26 cellular contexts compared by ENCODE assay signal in genomic region chr20:62314339-62314638, GRCh38. TPM values are rescaled to one million over a fixed set of nuclear protein-coding genes. Genes with fewer than 3 reads are reported as not detected.
"Had no signal": no experiment of that assay in that cellular context is flagged by ENCODE, and none has a peak within 500 bp of the region (broad histone marks: within the 10 kb centered on the region; RNA-seq: fewer than 3 reads in every experiment).

No MANE protein-coding gene starts in this region.

- H3K4me1 ChIP-seq: left lung, pancreas, prostate gland, tibial nerve had no signal

- H3K27ac ChIP-seq: left lung, pancreas, prostate gland, skin epidermis, tibial nerve, vagina had no signal

- H3K27me3 ChIP-seq: left lung, pancreas, tibial nerve, vagina had no signal

- H3K9me3 ChIP-seq: left lung, mucosa of descending colon, pancreas, prostate gland, tibial nerve, vagina had no signal

- H3K4me3 ChIP-seq: left lung, lung, mucosa of descending colon, pancreas, prostate gland, skin epidermis, tibial nerve, vagina had no signal

- ATAC-seq: left colon; left lung; mucosa of descending colon; naive thymus-derived CD4-positive, alpha-beta T cell; natural killer cell treated with Interleukin-12 subunit alpha and Interleukin-12 subunit beta and Interleukin-15 and Interleukin-18, amount 100 ng/mL, for 72 hours; pancreas; right cardiac atrium; sciatic nerve; stimulated activated naive CD8-positive, alpha-beta T cell treated with anti-CD3 and anti-CD28 coated beads, Interleukin-15, amount 100 ng/mL, for 72 hours had no signal

- DNase-seq: hypothalamus; immature natural killer cell; kidney; left colon; left lung; midbrain; mucosa of descending colon; naive thymus-derived CD4-positive, alpha-beta T cell; nucleus accumbens; pancreas; posterior cingulate gyrus; retina; right cardiac atrium; stimulated activated CD4-positive, alpha-beta T cell treated with anti-CD3 and anti-CD28 coated beads, Interleukin-12 subunit alpha, Interleukin-12 subunit beta, amount 100 ng/mL, for 4 hours; stimulated activated CD4-positive, alpha-beta T cell treated with anti-CD3 and anti-CD28 coated beads, Interleukin-15, amount 100 ng/mL, for 24 hours; stimulated activated CD4-positive, alpha-beta T cell treated with anti-CD3 and anti-CD28 coated beads, Interleukin-2, amount 100 ng/mL, for 24 hours; stimulated activated CD4-positive, alpha-beta T cell treated with anti-CD3 and anti-CD28 coated beads, Interleukin-4, amount 100 ng/mL, for 1 hour; stimulated activated naive CD4-positive, alpha-beta T cell; stimulated activated naive CD8-positive, alpha-beta T cell treated with anti-CD3 and anti-CD28 coated beads, Interleukin-15, amount 100 ng/mL, for 72 hours had no signal

RNA-seq across cellular contexts. Expression of gene LAMA5, which starts 52.8 kb away (rescaled TPM):
- polyA plus RNA-seq: naive thymus-derived CD4-positive, alpha-beta T cell had no signal
